In the genomic region with DNA sequence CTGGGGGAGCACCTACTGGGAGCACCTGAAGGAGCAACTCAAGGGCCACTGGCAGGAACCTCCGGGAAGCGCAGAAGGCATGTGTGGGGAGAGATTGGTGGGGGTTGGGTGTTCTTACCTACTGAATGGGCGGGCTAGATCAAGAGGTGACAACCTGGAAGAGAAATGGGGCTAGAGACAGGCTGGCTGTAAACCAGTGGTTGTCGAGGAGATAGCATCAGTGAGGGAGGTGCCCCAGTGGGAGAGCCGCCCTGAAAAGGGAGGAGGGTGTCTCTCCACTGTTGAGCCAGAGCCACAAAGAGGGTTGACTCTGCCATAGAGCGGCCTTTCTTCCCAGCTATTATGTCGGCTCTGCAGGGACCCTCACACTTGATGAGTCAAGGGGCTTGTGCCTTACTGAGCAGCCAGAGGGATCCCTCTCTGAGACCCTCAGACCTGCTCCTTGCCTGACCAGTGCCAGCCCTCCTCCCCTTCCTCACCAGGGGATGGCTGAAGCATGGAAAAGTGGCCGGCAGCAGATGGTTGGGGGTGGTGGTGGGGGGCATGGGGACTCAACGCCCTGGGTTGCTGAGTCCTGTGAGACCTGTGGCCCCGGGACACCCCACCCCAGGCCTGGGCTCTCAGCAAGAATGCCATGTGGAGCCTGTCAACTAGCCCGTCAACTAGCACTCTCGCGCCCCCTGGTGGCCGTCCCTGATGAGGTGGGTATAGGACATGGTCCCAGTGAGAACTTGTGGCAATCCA, we compare ENCODE assay signal across 8 cellular contexts. TPM values are rescaled to one million over a fixed set of nuclear protein-coding genes. Genes with fewer than 3 reads are reported as not detected.
A peak's percentile ranks its signal among the peaks of the same experiment; 100 is the strongest.
DNase-seq lines count a peak whose midpoint lies in the region; ATAC-seq and TF ChIP-seq lines count a peak whose summit lies in the region.

No MANE protein-coding gene starts in this region.

- no peaks in the 10 kb centered on the region for H3K9me3 Mint-ChIP-seq in activated T-helper 17 cell treated with anti-CD3 and anti-CD28 coated beads, Interleukin-2, amount 50 U/mL, for 72 hours

- H3K36me3 Mint-ChIP-seq in activated T-helper 17 cell treated with anti-CD3 and anti-CD28 coated beads, Interleukin-2, amount 50 U/mL, for 72 hours (ENCODE audit: low read depth), result no peaks in the 10 kb centered on the region

- peak overlapping the region; percentile 22 for H3K4me3 Mint-ChIP-seq in activated T-helper 17 cell treated with anti-CD3 and anti-CD28 coated beads, Interleukin-2, amount 50 U/mL, for 72 hours

- H3K4me1 Mint-ChIP-seq in activated T-helper 17 cell treated with anti-CD3 and anti-CD28 coated beads, Interleukin-2, amount 50 U/mL, for 72 hours, result peaks cover 5% of the 10 kb centered on the region

- CTCF ChIA-PET in RWPE1 (lab: Yijun Ruan, JAX), result interaction anchor here (0.6 kb wide), 1 partner anchor 65 kb away, joined by 3 read pairs; no protein-coding TSS in a partner anchor

- H3K27me3 Mint-ChIP-seq in activated T-helper 17 cell treated with anti-CD3 and anti-CD28 coated beads, Interleukin-2, amount 50 U/mL, for 72 hours, result peaks cover 3% of the 10 kb centered on the region

- H3K27me3 ChIP-seq in neutrophil, result no peaks in the 10 kb centered on the region
- no peaks in the 10 kb centered on the region for H3K27me3 ChIP-seq in stomach

- no peak overlapping the region for H3K27ac ChIP-seq in RWPE1
- no peak overlapping the region for H3K27ac ChIP-seq in neutrophil
- no peak overlapping the region for H3K27ac ChIP-seq in stomach

- intact Hi-C loops in stomach (cut with DNase I; ENCODE audit: low total_unique reads), result loop anchor here (5.0 kb wide), 1 partner anchor 64 kb away; no protein-coding TSS in a partner anchor

- TF ChIP-seq POLR2A in stomach (IDR thresholded peaks at IDR 0.05), result no peak

- peak; percentile 74 for ATAC-seq in GM21515 (IDR thresholded peaks at IDR 0.05; ENCODE audit: unreplicated experiment)
- peak; percentile 99 for ATAC-seq in activated T-helper 17 cell treated with anti-CD3 and anti-CD28 coated beads, Interleukin-2, amount 50 U/mL, for 72 hours (replicated peaks)

- H3K4me3 ChIP-seq in fibroblast of the aortic adventitia (ENCODE audit: low read depth, low read length) (no peak overlapping the region), neutrophil (ENCODE audit: low read depth in 1 of 2, low read length in 1 of 2) (no peak overlapping the region), stomach (no peak overlapping the region)

- 35 to 72% (median 40%) methylated on average over 7 to 14 of the region's 14 CpGs for whole genome bisulfite sequencing in stomach, 5 donors

- TF ChIP-seq CTCF in LNCAP (IDR thresholded peaks at IDR 0.05), result peak; percentile 86
- peak; percentile 85 for TF ChIP-seq CTCF in RWPE1 (conservative IDR thresholded peaks at IDR 0.05; ENCODE audit: low read depth)
- peak; percentile 86 for TF ChIP-seq CTCF in fibroblast of the aortic adventitia (IDR thresholded peaks at IDR 0.05; ENCODE audit: insufficient read depth, low read length)
- TF ChIP-seq CTCF in neutrophil (IDR thresholded peaks at IDR 0.05), result peak; percentile 84
- TF ChIP-seq CTCF in stomach (IDR thresholded peaks at IDR 0.05), result peak in 5 of 7 experiments; percentile 52 to 92 (median 75)

- H3K27ac Mint-ChIP-seq in activated T-helper 17 cell treated with anti-CD3 and anti-CD28 coated beads, Interleukin-2, amount 50 U/mL, for 72 hours, result peak overlapping the region; percentile 83

- H3K9me3 ChIP-seq in neutrophil (no peaks in the 10 kb centered on the region), stomach (no peaks in the 10 kb centered on the region)

- TF ChIP-seq EP300 in stomach (IDR thresholded peaks at IDR 0.05), result no peak

- H3K4me1 ChIP-seq in neutrophil (ENCODE audit: control insufficient read depth in 1 of 2, insufficient read depth in 1 of 2, low read depth in 1 of 2, low read length in 1 of 2) (peaks cover 0 to 4% of the 10 kb centered on the region in 2 experiments), stomach (peaks cover 0 to 7% (median 3%) of the 10 kb centered on the region in 4 donors)

- DNase-seq in COLO829 (ENCODE audit: low spot score) (peak; percentile 72), RWPE1 (ENCODE audit: low spot score) (peak; percentile 57), fibroblast of the aortic adventitia (ENCODE audit: low read depth) (peak; percentile 73), stomach (peak; percentile 96)

- H3K36me3 ChIP-seq in neutrophil (no peaks in the 10 kb centered on the region), stomach (no peaks in the 10 kb centered on the region)

- POLR2A ChIA-PET in RWPE1 (lab: Yijun Ruan, JAX; ENCODE audit: low non-redundant PET), result no interaction called here

RNA-seq across cellular contexts. Expression of a gene that starts 36.4 kb away (rescaled TPM):
- 10 to 100 TPM; 22.5 to 24.5 TPM for total RNA-seq in activated T-helper 17 cell treated with anti-CD3 and anti-CD28 coated beads, Interleukin-2, amount 50 U/mL, for 72 hours
- 10.5 and 27.2 TPM in 2 replicates for total RNA-seq in fibroblast of the aortic adventitia (ENCODE audit: low replicate concordance)
- total RNA-seq in stomach, result 10 to 100 TPM in 4 of 5 donors, 1 to 10 TPM in 1; 8.7 to 58.7 (median 20.4) TPM
- polyA plus RNA-seq in stomach, result 1 to 10 TPM; 4.7 to 6.8 (median 5.2) TPM

RNA-seq across cellular contexts. Expression of a gene that starts 57.0 kb away (rescaled TPM):
- 100 to 1,000 TPM; 316 to 649 TPM for total RNA-seq in activated T-helper 17 cell treated with anti-CD3 and anti-CD28 coated beads, Interleukin-2, amount 50 U/mL, for 72 hours
- total RNA-seq in fibroblast of the aortic adventitia (ENCODE audit: low replicate concordance) (0.09 TPM in 1 of 2 replicates, not detected in the other), stomach (10 to 100 TPM in 1 of 5 donors, 1 to 10 TPM in 4; 1.7 to 16.7 (median 4.0) TPM)
- 1 to 10 TPM; 2.0 to 3.4 (median 3.2) TPM for polyA plus RNA-seq in stomach

Comparison
In these comparisons a context has a peak if more than half of its experiments do, and no peak if none do; other contexts are left out.
1. RNA of a gene that starts 57.0 kb away (total RNA-seq): 316 to 649 TPM in activated T-helper 17 cell treated with anti-CD3 and anti-CD28 coated beads, Interleukin-2, amount 50 U/mL, for 72 hours; 1.7 to 16.7 TPM in stomach and 0.09 TPM in fibroblast of the aortic adventitia; every median in the first group is over 10 times any median in the second.
2. Peak in every context shown above with its lines, with median percentiles within 50 percentile points of each other: DNase-seq and CTCF ChIP-seq.